19 cellular contexts compared by ENCODE assay signal in genomic region chr11:96706761-96707160, GRCh38.
DNase-seq lines count a peak whose midpoint lies in the region; ATAC-seq and TF ChIP-seq lines count a peak whose summit lies in the region.
"Had no signal": no experiment of that assay in that cellular context is flagged by ENCODE, and none has a peak within 500 bp of the region (broad histone marks: within the 10 kb centered on the region; RNA-seq: fewer than 3 reads in every experiment).

No MANE protein-coding gene starts in this region.

- H3K4me2 ChIP-seq in GM23338 = no peak overlapping the region
- H3K4me2 ChIP-seq: A549 had no signal

- H3K9me3 Mint-ChIP-seq in GM23338 = no peaks in the 10 kb centered on the region
- H3K9me3 Mint-ChIP-seq: HFFc6 had no signal

- H3K4me3 ChIP-seq in GM23338 (no peak overlapping the region), RWPE2 (ENCODE audit: severe bottlenecking) (no peak overlapping the region), epithelial cell of esophagus (ENCODE audit: low read length) (no peak overlapping the region), mucosa of descending colon (no peak overlapping the region)
- H3K4me3 ChIP-seq: A549, HAP-1 had no signal

- H2AFZ ChIP-seq in GM23338 = peak overlapping the region; percentile 54; the same call in 1 of the 2 replicates

- H3K27ac ChIP-seq in GM23338 (ENCODE audit: low read depth) (no peak overlapping the region), RWPE2 (ENCODE audit: poor library complexity, severe bottlenecking) (no peak overlapping the region), RWPE1 (no peak overlapping the region)
- H3K27ac ChIP-seq: A549 had no signal

- H3K4me1 ChIP-seq in GM23338 (ENCODE audit: insufficient read depth) (no peaks in the 10 kb centered on the region; the same call in 1 of the 2 replicates), RWPE2 (ENCODE audit: insufficient read depth, poor library complexity, severe bottlenecking) (peaks cover 2% of the 10 kb centered on the region), mucosa of descending colon (ENCODE audit: low read depth) (peaks cover 4% of the 10 kb centered on the region)
- H3K4me1 ChIP-seq: A549, Caco-2, HAP-1 had no signal

- DNase-seq in GM23338 (ENCODE audit: low spot score) (no peak), RWPE2 (ENCODE audit: low spot score) (no peak), epithelial cell of esophagus (ENCODE audit: low read depth) (peak; percentile 59), mucosa of descending colon (peak in 2 of 3 donors; percentile 6 to 14), RWPE1 (ENCODE audit: low spot score) (no peak), NOMO-1 treated with DMSO at 0.1 percent for 48 hours (lab: John Stamatoyannopoulos, UW; ENCODE audit: unreplicated experiment) (no peak), inferior parietal cortex (ENCODE audit: extremely low spot score) (no peak)
- DNase-seq: 8988T; ACHN; AML-193; C1 segment of cervical spinal cord; CD4-positive, alpha-beta memory T cell; DMS153; DND-41; GOT3; HFFc6 had no signal

- H3K36me3 Mint-ChIP-seq in GM23338 (ENCODE audit: low read depth) = no peaks in the 10 kb centered on the region
- H3K36me3 Mint-ChIP-seq: CD4-positive, alpha-beta memory T cell had no signal

- no peaks in the 10 kb centered on the region for H3K9me2 ChIP-seq in GM23338 (ENCODE audit: insufficient read depth)

- CTCF ChIA-PET in RWPE1 (lab: Yijun Ruan, JAX) = interaction anchor here (1.2 kb wide), 1 partner anchor 10 kb away, joined by 3 read pairs; no protein-coding TSS in a partner anchor

- intact Hi-C loops in mucosa of descending colon (cut with DNase I, micrococcal nuclease) = no loop called here

- POLR2A ChIA-PET in RWPE1 (lab: Yijun Ruan, JAX; ENCODE audit: low non-redundant PET) = no interaction called here

- H3K4me1 Mint-ChIP-seq in GM23338 = peaks cover 7% of the 10 kb centered on the region; the same call in 2 of the 3 replicates
- H3K4me1 Mint-ChIP-seq: CD4-positive, alpha-beta memory T cell had no signal

- TF ChIP-seq CTCF in GM23338 (conservative IDR thresholded peaks at IDR 0.05; ENCODE audit: low read depth in 2 of 2) (no peak), RWPE2 (IDR thresholded peaks at IDR 0.05; ENCODE audit: poor library complexity, severe bottlenecking) (no peak), epithelial cell of esophagus (IDR thresholded peaks at IDR 0.05; ENCODE audit: insufficient read depth, low read depth, low read length, missing control alignments) (no peak), mucosa of descending colon (IDR thresholded peaks at IDR 0.05) (no peak), RWPE1 (conservative IDR thresholded peaks at IDR 0.05; ENCODE audit: low read depth) (no peak)

- H3K79me2 ChIP-seq in GM23338 (replicated peaks; ENCODE audit: insufficient read depth) = no peaks in the 10 kb centered on the region

- H3F3A ChIP-seq in GM23338 (replicated peaks; ENCODE audit: low read depth) = no peaks in the 10 kb centered on the region

- H3K27me3 Mint-ChIP-seq in GM23338 (ENCODE audit: insufficient read depth, low read depth, poor library complexity) = no peaks in the 10 kb centered on the region
- H3K27me3 Mint-ChIP-seq: CD4-positive, alpha-beta memory T cell had no signal

- no peak overlapping the region for H3K27ac Mint-ChIP-seq in GM23338
- H3K27ac Mint-ChIP-seq: CD4-positive, alpha-beta memory T cell; HFFc6 had no signal

- H3K27me3 ChIP-seq in GM23338 (ENCODE audit: insufficient read depth) (no peaks in the 10 kb centered on the region), RWPE2 (ENCODE audit: insufficient read depth, poor library complexity, severe bottlenecking) (no peaks in the 10 kb centered on the region)

- H4K20me1 ChIP-seq in GM23338 (replicated peaks; ENCODE audit: insufficient read depth) = no peaks in the 10 kb centered on the region

- H3K9me3 ChIP-seq in RWPE2 (ENCODE audit: severe bottlenecking) = no peaks in the 10 kb centered on the region
- H3K9me3 ChIP-seq in mucosa of descending colon = no peaks in the 10 kb centered on the region
- H3K9me3 ChIP-seq: A549, Caco-2, HAP-1 had no signal

- H3K4me3 Mint-ChIP-seq in GM23338 = no peak overlapping the region
- H3K4me3 Mint-ChIP-seq: CD4-positive, alpha-beta memory T cell; HFFc6 had no signal

- H3K36me3 ChIP-seq in GM23338 (ENCODE audit: insufficient read depth) (no peaks in the 10 kb centered on the region), RWPE2 (ENCODE audit: low read depth) (no peaks in the 10 kb centered on the region), mucosa of descending colon (ENCODE audit: low read depth) (no peaks in the 10 kb centered on the region)
- H3K36me3 ChIP-seq: HAP-1 had no signal

- ATAC-seq in GM23338 (no peak), RWPE2 (ENCODE audit: low read depth) (peak; percentile 46; the same call in 2 of the 3 replicates), mucosa of descending colon (peak; percentile 63)
- ATAC-seq: A549 had no signal

TF ChIP-seq in GM23338, 12 proteins besides CTCF, POLR2A, EP300 and RAD21 (continues in another document):
- no peak for TF ChIP-seq CREB1 (CRISPR knock-in tag; IDR thresholded peaks at IDR 0.05; ENCODE audit: low read depth)
- no peak for TF ChIP-seq STAT1 (IDR thresholded peaks at IDR 0.05; ENCODE audit: unreplicated experiment)
- TF ChIP-seq, protein P1, sequence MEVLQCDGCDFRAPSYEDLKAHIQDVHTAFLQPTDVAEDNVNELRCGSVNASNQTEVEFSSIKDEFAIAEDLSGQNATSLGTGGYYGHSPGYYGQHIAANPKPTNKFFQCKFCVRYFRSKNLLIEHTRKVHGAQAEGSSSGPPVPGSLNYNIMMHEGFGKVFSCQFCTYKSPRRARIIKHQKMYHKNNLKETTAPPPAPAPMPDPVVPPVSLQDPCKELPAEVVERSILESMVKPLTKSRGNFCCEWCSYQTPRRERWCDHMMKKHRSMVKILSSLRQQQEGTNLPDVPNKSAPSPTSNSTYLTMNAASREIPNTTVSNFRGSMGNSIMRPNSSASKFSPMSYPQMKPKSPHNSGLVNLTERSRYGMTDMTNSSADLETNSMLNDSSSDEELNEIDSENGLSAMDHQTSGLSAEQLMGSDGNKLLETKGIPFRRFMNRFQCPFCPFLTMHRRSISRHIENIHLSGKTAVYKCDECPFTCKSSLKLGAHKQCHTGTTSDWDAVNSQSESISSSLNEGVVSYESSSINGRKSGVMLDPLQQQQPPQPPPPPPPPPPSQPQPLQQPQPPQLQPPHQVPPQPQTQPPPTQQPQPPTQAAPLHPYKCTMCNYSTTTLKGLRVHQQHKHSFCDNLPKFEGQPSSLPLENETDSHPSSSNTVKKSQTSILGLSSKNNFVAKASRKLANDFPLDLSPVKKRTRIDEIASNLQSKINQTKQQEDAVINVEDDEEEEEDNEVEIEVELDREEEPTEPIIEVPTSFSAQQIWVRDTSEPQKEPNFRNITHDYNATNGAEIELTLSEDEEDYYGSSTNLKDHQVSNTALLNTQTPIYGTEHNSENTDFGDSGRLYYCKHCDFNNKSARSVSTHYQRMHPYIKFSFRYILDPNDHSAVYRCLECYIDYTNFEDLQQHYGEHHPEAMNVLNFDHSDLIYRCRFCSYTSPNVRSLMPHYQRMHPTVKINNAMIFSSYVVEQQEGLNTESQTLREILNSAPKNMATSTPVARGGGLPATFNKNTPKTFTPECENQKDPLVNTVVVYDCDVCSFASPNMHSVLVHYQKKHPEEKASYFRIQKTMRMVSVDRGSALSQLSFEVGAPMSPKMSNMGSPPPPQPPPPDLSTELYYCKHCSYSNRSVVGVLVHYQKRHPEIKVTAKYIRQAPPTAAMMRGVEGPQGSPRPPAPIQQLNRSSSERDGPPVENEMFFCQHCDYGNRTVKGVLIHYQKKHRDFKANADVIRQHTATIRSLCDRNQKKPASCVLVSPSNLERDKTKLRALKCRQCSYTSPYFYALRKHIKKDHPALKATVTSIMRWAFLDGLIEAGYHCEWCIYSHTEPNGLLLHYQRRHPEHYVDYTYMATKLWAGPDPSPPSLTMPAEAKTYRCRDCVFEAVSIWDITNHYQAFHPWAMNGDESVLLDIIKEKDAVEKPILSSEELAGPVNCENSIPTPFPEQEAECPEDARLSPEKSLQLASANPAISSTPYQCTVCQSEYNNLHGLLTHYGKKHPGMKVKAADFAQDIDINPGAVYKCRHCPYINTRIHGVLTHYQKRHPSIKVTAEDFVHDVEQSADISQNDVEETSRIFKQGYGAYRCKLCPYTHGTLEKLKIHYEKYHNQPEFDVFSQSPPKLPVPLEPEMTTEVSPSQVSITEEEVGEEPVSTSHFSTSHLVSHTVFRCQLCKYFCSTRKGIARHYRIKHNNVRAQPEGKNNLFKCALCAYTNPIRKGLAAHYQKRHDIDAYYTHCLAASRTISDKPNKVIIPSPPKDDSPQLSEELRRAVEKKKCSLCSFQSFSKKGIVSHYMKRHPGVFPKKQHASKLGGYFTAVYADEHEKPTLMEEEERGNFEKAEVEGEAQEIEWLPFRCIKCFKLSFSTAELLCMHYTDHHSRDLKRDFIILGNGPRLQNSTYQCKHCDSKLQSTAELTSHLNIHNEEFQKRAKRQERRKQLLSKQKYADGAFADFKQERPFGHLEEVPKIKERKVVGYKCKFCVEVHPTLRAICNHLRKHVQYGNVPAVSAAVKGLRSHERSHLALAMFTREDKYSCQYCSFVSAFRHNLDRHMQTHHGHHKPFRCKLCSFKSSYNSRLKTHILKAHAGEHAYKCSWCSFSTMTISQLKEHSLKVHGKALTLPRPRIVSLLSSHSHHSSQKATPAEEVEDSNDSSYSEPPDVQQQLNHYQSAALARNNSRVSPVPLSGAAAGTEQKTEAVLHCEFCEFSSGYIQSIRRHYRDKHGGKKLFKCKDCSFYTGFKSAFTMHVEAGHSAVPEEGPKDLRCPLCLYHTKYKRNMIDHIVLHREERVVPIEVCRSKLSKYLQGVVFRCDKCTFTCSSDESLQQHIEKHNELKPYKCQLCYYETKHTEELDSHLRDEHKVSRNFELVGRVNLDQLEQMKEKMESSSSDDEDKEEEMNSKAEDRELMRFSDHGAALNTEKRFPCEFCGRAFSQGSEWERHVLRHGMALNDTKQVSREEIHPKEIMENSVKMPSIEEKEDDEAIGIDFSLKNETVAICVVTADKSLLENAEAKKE (CRISPR knock-in tag; IDR thresholded peaks at IDR 0.05) = no peak
- TF ChIP-seq ZNF114 (CRISPR knock-in tag; IDR thresholded peaks at IDR 0.05) = no peak
- no peak for TF ChIP-seq ETS1 (IDR thresholded peaks at IDR 0.05)
- TF ChIP-seq NANOG (IDR thresholded peaks at IDR 0.05; ENCODE audit: borderline replicate concordance) = no peak
- TF ChIP-seq JUNB (IDR thresholded peaks at IDR 0.05; ENCODE audit: unreplicated experiment) = no peak

Comparison
In these comparisons a context has a peak if more than half of its experiments do, and no peak if none do; other contexts are left out.
1. DNase-seq: peak in epithelial cell of esophagus (single experiment) and mucosa of descending colon (2 of 3); none in GM23338 (single experiment), RWPE2 (single experiment), RWPE1 (single experiment), NOMO-1 treated with DMSO at 0.1 percent for 48 hours (single experiment) and inferior parietal cortex (single experiment).